Comparison of ENCODE assay signal across 1 cellular context in genomic region chr13:79226250-79226649, GRCh38.
TF ChIP-seq lines count a peak whose summit lies in the region.

No MANE protein-coding gene starts in this region.

TF ChIP-seq in H1, 55 proteins besides CTCF, POLR2A, EP300 and RAD21 (continued from another document):
- TF ChIP-seq CHD7 (IDR thresholded peaks at IDR 0.05; ENCODE audit: insufficient replicate concordance, low read length) (no peak), SIX5 (IDR thresholded peaks at IDR 0.05; ENCODE audit: low read depth, low read length) (no peak), ZNF274 (IDR thresholded peaks at IDR 0.05; ENCODE audit: borderline replicate concordance, extremely low read depth, low read length) (no peak), TEAD4 (IDR thresholded peaks at IDR 0.05; ENCODE audit: low read depth, low read length) (no peak), JUND (IDR thresholded peaks at IDR 0.05; ENCODE audit: low read length) (no peak)
TF ChIP-seq in H1: peak in this region for 0.
